8 cellular contexts compared by ENCODE assay signal in the genomic region with DNA sequence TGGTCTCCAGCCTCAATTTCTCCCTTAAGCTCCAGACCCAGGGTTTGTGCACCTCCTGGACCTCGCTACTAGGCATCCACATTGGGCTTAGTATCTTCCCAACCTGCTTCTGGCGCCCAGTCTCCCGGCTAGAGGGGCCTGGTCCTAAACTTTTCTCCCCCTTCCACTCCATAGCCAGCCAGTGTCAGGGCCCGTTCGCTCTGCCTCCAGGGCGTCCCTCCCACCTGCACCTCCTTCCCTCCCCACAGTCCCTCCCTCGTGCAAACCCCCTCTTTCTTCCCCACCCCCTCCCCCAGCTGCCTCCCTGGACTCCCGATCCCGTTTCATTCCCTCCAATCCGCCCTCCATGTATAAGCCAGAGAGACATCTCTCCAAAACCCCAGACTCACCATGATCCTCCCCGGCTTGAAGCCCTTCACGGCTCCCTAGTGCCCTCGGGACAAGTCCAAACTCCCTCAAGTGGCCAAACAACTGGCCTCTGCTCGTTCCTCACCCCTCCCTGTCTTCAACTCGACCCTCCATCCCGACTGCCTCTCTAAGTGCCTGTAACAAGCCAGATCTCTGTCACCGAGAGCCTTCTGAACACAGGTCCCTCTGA. TPM values are rescaled to one million over a fixed set of nuclear protein-coding genes. Genes with fewer than 3 reads are reported as not detected.
DNase-seq lines count a peak whose midpoint lies in the region; ATAC-seq and TF ChIP-seq lines count a peak whose summit lies in the region.

No MANE protein-coding gene starts in this region.

- H3K4me3 Mint-ChIP-seq in activated CD4-positive, alpha-beta T cell treated with anti-CD3 and anti-CD28 coated beads for 36 hours, result peak overlapping the region; percentile 83
- H3K4me3 Mint-ChIP-seq in memory B cell, result peak overlapping the region; percentile 98

- H3K9me2 ChIP-seq in PC-9 (ENCODE audit: insufficient read depth), result no peaks in the 10 kb centered on the region

- H3F3A ChIP-seq in PC-9 (ENCODE audit: insufficient read depth, low read depth), result peaks cover 10% of the 10 kb centered on the region; the same call in 1 of the 2 replicates

- peaks cover 69% of the 10 kb centered on the region for H3K4me1 Mint-ChIP-seq in activated CD4-positive, alpha-beta T cell treated with anti-CD3 and anti-CD28 coated beads for 36 hours
- H3K4me1 Mint-ChIP-seq in memory B cell, result peaks cover 57% of the 10 kb centered on the region

- H3K4me3 ChIP-seq in PC-9, result peak overlapping the region; percentile 75
- peak overlapping the region; percentile 76 to 80 for H3K4me3 ChIP-seq in duodenal mucosa (ENCODE audit: low read depth in 1 of 2, low read length in 2 of 2)
- peak overlapping the region; percentile 51 to 96 (median 58) for H3K4me3 ChIP-seq in tibial nerve

- no peak for TF ChIP-seq EP300 in tibial nerve (IDR thresholded peaks at IDR 0.05)

- H3K36me3 Mint-ChIP-seq in activated CD4-positive, alpha-beta T cell treated with anti-CD3 and anti-CD28 coated beads for 36 hours (ENCODE audit: low read depth), result peaks cover 2% of the 10 kb centered on the region
- peaks cover 7% of the 10 kb centered on the region for H3K36me3 Mint-ChIP-seq in memory B cell

- POLR2A ChIA-PET in activated CD4-positive, alpha-beta T cell treated with anti-CD3 and anti-CD28 coated beads for 36 hours (lab: Charles Lee), result interaction anchor here (1.3 kb wide), 1 partner anchor 94 kb away, joined by 12 read pairs; a partner anchor contains a TSS
- POLR2A ChIA-PET in PC-9 (lab: Charles Lee; ENCODE audit: unreplicated experiment), result no interaction called here

- H3K4me1 ChIP-seq in PC-9 (replicated peaks; ENCODE audit: insufficient read depth) (peaks cover 16% of the 10 kb centered on the region), duodenal mucosa (ENCODE audit: control insufficient read depth in 1 of 2, insufficient read depth in 2 of 2, low read length in 2 of 2) (peaks cover 19 to 26% of the 10 kb centered on the region in 2 donors), tibial nerve (peaks cover 0 to 45% (median 30%) of the 10 kb centered on the region in 4 donors)

- peak overlapping the region; percentile 90 for H3K4me2 ChIP-seq in PC-9

- 0 out of 2 replicates have a peak, but pooled peaks cover 10% of the 10 kb centered on the region for H3K36me3 ChIP-seq in PC-9 (ENCODE audit: low read depth)
- no peaks in the 10 kb centered on the region for H3K36me3 ChIP-seq in duodenal mucosa (ENCODE audit: control insufficient read depth in 1 of 2, insufficient read depth in 2 of 2, low read length in 2 of 2)
- peaks cover 0 to 8% (median under 1%) of the 10 kb centered on the region in 3 donors for H3K36me3 ChIP-seq in tibial nerve

- peaks cover 13% of the 10 kb centered on the region for H4K20me1 ChIP-seq in PC-9 (ENCODE audit: insufficient read depth)

- CTCF ChIA-PET in activated CD4-positive, alpha-beta T cell treated with anti-CD3 and anti-CD28 coated beads for 36 hours (lab: Charles Lee), result interaction anchor here (1.3 to 2.1 kb wide), 2 partner anchors 9 to 125 kb away, joined by 4 to 9 read pairs; no protein-coding TSS in a partner anchor
- CTCF ChIA-PET in PC-9 (lab: Charles Lee), result no interaction called here

- no peak for TF ChIP-seq CTCF in PC-9 (conservative IDR thresholded peaks at IDR 0.05)
- TF ChIP-seq CTCF in tibial nerve (IDR thresholded peaks at IDR 0.05), result no peak

- 1 to 2% methylated on average over 17 of the region's 17 CpGs for WGBS in tibial nerve, 2 donors

- peak overlapping the region; percentile 98 for H2AFZ ChIP-seq in PC-9

- H3K9me3 ChIP-seq in PC-9 (ENCODE audit: insufficient read depth, low read depth), result no peaks in the 10 kb centered on the region
- no peaks in the 10 kb centered on the region for H3K9me3 ChIP-seq in duodenal mucosa (ENCODE audit: control insufficient read depth in 1 of 2, low read length in 2 of 2)
- H3K9me3 ChIP-seq in tibial nerve, result no peaks in the 10 kb centered on the region

- DNase-seq in activated CD4-positive, alpha-beta T cell treated with anti-CD3 and anti-CD28 coated beads for 36 hours, result peak; percentile 54
- no peak for DNase-seq in activated CD4-positive, alpha-beta T cell treated with anti-CD3 and anti-CD28 coated beads, Interleukin-2, amount 50 U/mL, for 1 hour
- DNase-seq in PC-9, result no peak
- no peak for DNase-seq in memory B cell (ENCODE audit: low spot score in 2 of 2)
- DNase-seq in tibial nerve (ENCODE audit: low spot score in 2 of 2), result no peak
- no peak for DNase-seq in NCI-H2081 treated with DMSO at 0.1 percent for 48 hours (lab: John Stamatoyannopoulos, UW)

- no peaks in the 10 kb centered on the region for H3K27me3 Mint-ChIP-seq in activated CD4-positive, alpha-beta T cell treated with anti-CD3 and anti-CD28 coated beads for 36 hours
- no peaks in the 10 kb centered on the region for H3K27me3 Mint-ChIP-seq in memory B cell

- no peak for TF ChIP-seq POLR2A in tibial nerve (IDR thresholded peaks at IDR 0.05)

- no peaks in the 10 kb centered on the region for H3K9me3 Mint-ChIP-seq in activated CD4-positive, alpha-beta T cell treated with anti-CD3 and anti-CD28 coated beads for 36 hours (ENCODE audit: low read depth)
- no peaks in the 10 kb centered on the region for H3K9me3 Mint-ChIP-seq in memory B cell

- H3K79me2 ChIP-seq in PC-9 (ENCODE audit: low read depth), result peaks cover 47% of the 10 kb centered on the region

- H3K27ac Mint-ChIP-seq in activated CD4-positive, alpha-beta T cell treated with anti-CD3 and anti-CD28 coated beads for 36 hours, result peak overlapping the region; percentile 88
- H3K27ac Mint-ChIP-seq in memory B cell, result peak overlapping the region; percentile 91

- H3K9ac ChIP-seq in duodenal mucosa (ENCODE audit: low read depth in 1 of 2, low read length in 2 of 2), result peak overlapping the region; percentile 67 to 91

- H3K27ac ChIP-seq in PC-9 (peak overlapping the region; percentile 34; the same call in 1 of the 2 replicates), duodenal mucosa (ENCODE audit: low read depth, low read length) (peak overlapping the region; percentile 67), tibial nerve (peak overlapping the region; percentile 55 to 99 (median 84))

- intact Hi-C loops in activated CD4-positive, alpha-beta T cell treated with anti-CD3 and anti-CD28 coated beads for 36 hours (cut with DNase I, micrococcal nuclease), result loop anchor here (1.0 to 5.0 kb wide), 5 partner anchors 141 to 1007 kb away; a partner anchor contains a TSS
- intact Hi-C loops in PC-9 (cut with micrococcal nuclease; ENCODE audit: unreplicated experiment), result loop anchor here (5.0 kb wide), 3 partner anchors 229 to 379 kb away; a partner anchor contains a TSS

- BruUV-seq in PC-9 (replicated peaks; lab: Mats Ljungman, UMichigan), result no TSS peak

- no peaks in the 10 kb centered on the region for H3K27me3 ChIP-seq in PC-9 (ENCODE audit: insufficient read depth, low read depth)
- no peaks in the 10 kb centered on the region for H3K27me3 ChIP-seq in duodenal mucosa (ENCODE audit: control insufficient read depth in 1 of 2, insufficient read depth in 2 of 2, low read length in 2 of 2)
- H3K27me3 ChIP-seq in tibial nerve, result no peaks in the 10 kb centered on the region

- ATAC-seq in activated CD4-positive, alpha-beta T cell treated with anti-CD3 and anti-CD28 coated beads for 36 hours, result peak; percentile 17
- no peak for ATAC-seq in memory B cell (ENCODE audit: low read depth)
- no peak for ATAC-seq in HG03354 (IDR thresholded peaks at IDR 0.05; ENCODE audit: poor library complexity, severe bottlenecking, unreplicated experiment)

RNA-seq across cellular contexts. Expression of a gene that starts 1.0 kb away (rescaled TPM):
- 10 to 100 TPM; 45.2 to 46.9 TPM for total RNA-seq in activated CD4-positive, alpha-beta T cell treated with anti-CD3 and anti-CD28 coated beads for 36 hours
- total RNA-seq in PC-9 (2021) (152 and 163 TPM in 2 replicates), tibial nerve (100 to 1,000 TPM; 103 to 193 (median 115) TPM)

RNA-seq across cellular contexts. Expression of a gene that starts 5.4 kb away (rescaled TPM):
- 100 to 1,000 TPM; 231 to 333 TPM for total RNA-seq in activated CD4-positive, alpha-beta T cell treated with anti-CD3 and anti-CD28 coated beads for 36 hours
- total RNA-seq in PC-9 (2021) (0.78 TPM in 1 of 2 replicates, not detected in the other), tibial nerve (10 to 100 TPM in 3 of 4 donors, 1 to 10 TPM in 1; 8.4 to 36.5 (median 18.2) TPM)

RNA-seq across cellular contexts. Expression of a gene that starts 20.6 kb away (rescaled TPM):
- 1 to 10 TPM; 5.3 to 5.4 TPM for total RNA-seq in activated CD4-positive, alpha-beta T cell treated with anti-CD3 and anti-CD28 coated beads for 36 hours
- total RNA-seq in PC-9 (2021), result 2.3 and 4.0 TPM in 2 replicates
- total RNA-seq in tibial nerve, result 1 to 10 TPM in 2 of 4 donors, under 1 TPM in 2; 0.30 to 2.4 (median 1.4) TPM

RNA-seq across cellular contexts. Expression of a gene that starts 45.0 kb away (rescaled TPM):
- under 1 TPM; 0.50 to 0.51 TPM for total RNA-seq in activated CD4-positive, alpha-beta T cell treated with anti-CD3 and anti-CD28 coated beads for 36 hours
- total RNA-seq in PC-9 (2021) (not detected in 2 replicates), tibial nerve (not detected)

RNA-seq across cellular contexts. Expression of a gene that starts 49.7 kb away (rescaled TPM):
- 10 to 100 TPM; 40.4 to 54.2 TPM for total RNA-seq in activated CD4-positive, alpha-beta T cell treated with anti-CD3 and anti-CD28 coated beads for 36 hours
- 54.3 and 61.1 TPM in 2 replicates for total RNA-seq in PC-9 (2021)
- 10 to 100 TPM; 30.8 to 48.3 (median 44.3) TPM for total RNA-seq in tibial nerve

Comparison
In these comparisons a context has a peak if more than half of its experiments do, and no peak if none do; other contexts are left out.
1. H3K27ac ChIP-seq: peak in every context shown above with its lines; median percentile 84 in tibial nerve; 67 in duodenal mucosa; 34 in PC-9.